Comparison of ENCODE assay signal across 1 cellular context in genomic region chr2:65473045-65473444, GRCh38.
A peak's percentile ranks its signal among the peaks of the same experiment; 100 is the strongest.
TF ChIP-seq lines count a peak whose summit lies in the region.

No MANE protein-coding gene starts in this region.

TF ChIP-seq in K562, 482 proteins besides CTCF, POLR2A, EP300 and RAD21:
- TF ChIP-seq CTCFL (IDR thresholded peaks at IDR 0.05; ENCODE audit: borderline replicate concordance, insufficient read depth, low read depth, low read length, poor library complexity, severe bottlenecking) (no peak), MEIS2 (IDR thresholded peaks at IDR 0.05; ENCODE audit: partially characterized antibody) (peak; percentile 53), RB1 (IDR thresholded peaks at IDR 0.05; ENCODE audit: low read depth) (no peak)
